Comparison of ENCODE assay signal across 10 cellular contexts in genomic region chr17:63140255-63140654, GRCh38.
DNase-seq lines count a peak whose midpoint lies in the region; ATAC-seq and TF ChIP-seq lines count a peak whose summit lies in the region.
"Had no signal": no experiment of that assay in that cellular context is flagged by ENCODE, and none has a peak within 500 bp of the region (broad histone marks: within the 10 kb centered on the region; RNA-seq: fewer than 3 reads in every experiment).

No MANE protein-coding gene starts in this region.

- TF ChIP-seq POLR2A in sigmoid colon (IDR thresholded peaks at IDR 0.05): no peak

- H3K36me3 ChIP-seq in osteoblast (ENCODE audit: insufficient read depth, low read length) (no peaks in the 10 kb centered on the region), sigmoid colon (no peaks in the 10 kb centered on the region)

- H3K27ac ChIP-seq in osteoblast (ENCODE audit: low read depth, low read length) (no peak overlapping the region), sigmoid colon (no peak overlapping the region)

- H3K27me3 ChIP-seq in osteoblast (ENCODE audit: insufficient read depth, low read length) (no peaks in the 10 kb centered on the region), sigmoid colon (no peaks in the 10 kb centered on the region)

- peak; percentile 24 for DNase-seq in NCI-H2029 (lab: John Stamatoyannopoulos, UW)
- DNase-seq in NCI-H2029 treated with DMSO at 0.1 percent for 48 hours (lab: John Stamatoyannopoulos, UW): no peak
- DNase-seq in LoVo (ENCODE audit: low spot score): peak; percentile 31
- peak; percentile 9 for DNase-seq in astrocyte of the cerebellum (ENCODE audit: low read depth)
- no peak for DNase-seq in osteoblast (ENCODE audit: insufficient read length, low spot score, missing footprints)
- no peak for DNase-seq in NK-92 treated with Interleukin-12 subunit alpha and Interleukin-12 subunit beta, amount 100 ng/mL, for 24 hours (lab: John Stamatoyannopoulos, UW)
- no peak for DNase-seq in sigmoid colon
- DNase-seq: activated effector memory CD4-positive, alpha-beta T cell treated with anti-CD3 and anti-CD28 coated beads, Interleukin-2, amount 50 U/mL, for 16 hours; NCI-H2081 treated with DMSO at 0.1 percent for 48 hours had no signal

- H4K20me1 ChIP-seq in osteoblast (ENCODE audit: insufficient read depth, low read length): peaks cover 4% of the 10 kb centered on the region

- in situ Hi-C loops in astrocyte of the cerebellum (cut with HindIII; ENCODE audit: low sequenced_read_pairs): no loop called here

- peaks cover 20% of the 10 kb centered on the region for H3K79me2 ChIP-seq in osteoblast (ENCODE audit: insufficient read depth, low read length)

- H3K9me3 ChIP-seq in osteoblast (ENCODE audit: low read depth, low read length) (no peaks in the 10 kb centered on the region), sigmoid colon (no peaks in the 10 kb centered on the region)

- H3K4me3 ChIP-seq in astrocyte of the cerebellum (ENCODE audit: low read depth, low read length) (no peak overlapping the region), osteoblast (ENCODE audit: insufficient read depth, low read length) (no peak overlapping the region), sigmoid colon (no peak overlapping the region)

- TF ChIP-seq CTCF in astrocyte of the cerebellum (IDR thresholded peaks at IDR 0.05; ENCODE audit: low read depth, low read length, missing control alignments) (no peak), osteoblast (IDR thresholded peaks at IDR 0.05; ENCODE audit: extremely low read depth, low read depth, low read length) (no peak), sigmoid colon (IDR thresholded peaks at IDR 0.05) (no peak)

- H3K4me2 ChIP-seq in osteoblast (ENCODE audit: insufficient read depth, low read length): peak overlapping the region; percentile 26

- no peak overlapping the region for H2AFZ ChIP-seq in osteoblast (ENCODE audit: low read length)

- H3K4me1 ChIP-seq in osteoblast (ENCODE audit: insufficient read depth, low read length): no peaks in the 10 kb centered on the region
- H3K4me1 ChIP-seq in sigmoid colon: no peaks in the 10 kb centered on the region

- 1 to 6% methylated on average over 1 of the region's 1 CpG for WGBS in sigmoid colon, 2 donors

- intact Hi-C loops in sigmoid colon (cut with DNase I): no loop called here

- no peak for ATAC-seq in HG03139 (IDR thresholded peaks at IDR 0.05; ENCODE audit: unreplicated experiment)

- TF ChIP-seq EP300 in sigmoid colon (IDR thresholded peaks at IDR 0.05): no peak

Comparison
In these comparisons a context has a peak if more than half of its experiments do, and no peak if none do; other contexts are left out.
1. DNase-seq: peak in NCI-H2029 (single experiment), LoVo (single experiment) and astrocyte of the cerebellum (single experiment); none in NCI-H2029 treated with DMSO at 0.1 percent for 48 hours (single experiment), osteoblast (single experiment), NK-92 treated with Interleukin-12 subunit alpha and Interleukin-12 subunit beta, amount 100 ng/mL, for 24 hours (single experiment) and sigmoid colon (single experiment).